ENCODE assay signal across 7 cellular contexts in the genomic region with DNA sequence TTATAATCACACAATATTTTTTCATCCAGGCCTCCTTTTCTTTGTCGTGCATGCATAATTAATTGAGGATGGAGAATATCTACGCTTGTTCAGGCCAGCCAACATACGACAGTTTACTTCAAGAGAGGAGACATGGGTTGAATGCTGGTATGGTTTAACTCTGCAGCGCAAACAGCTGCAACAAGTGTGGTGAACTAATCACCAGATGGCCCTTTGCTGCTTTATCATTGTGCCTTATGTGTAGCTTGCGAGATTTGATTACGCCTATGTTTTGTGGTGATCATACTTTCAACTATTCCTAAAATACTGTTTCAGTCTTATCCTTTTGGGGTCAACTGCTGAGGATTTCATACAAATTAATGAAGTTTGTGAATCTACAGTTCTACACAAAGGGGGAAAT.
DNase-seq lines count a peak whose midpoint lies in the region; ATAC-seq and TF ChIP-seq lines count a peak whose summit lies in the region.
"Not testable (repeated sequence)": the region's sequence is repeated elsewhere in the genome, so short reads cannot be mapped to it uniquely, and the experiment has no call there.

No MANE protein-coding gene starts in this region.

- peak; percentile 71 for DNase-seq in DMS 273 (lab: John Stamatoyannopoulos, UW; ENCODE audit: unreplicated experiment)
- DNase-seq in NCI-H1694 treated with DMSO at 0.1 percent for 48 hours (lab: John Stamatoyannopoulos, UW): peak; percentile 63
- peak; percentile 75 for DNase-seq in NCI-H2171 treated with DMSO at 0.1 percent for 48 hours (lab: John Stamatoyannopoulos, UW)
- DNase-seq in NCI-H69 (lab: John Stamatoyannopoulos, UW): peak; percentile 26
- DNase-seq in OCI-M1 (lab: John Stamatoyannopoulos, UW): peak; percentile 33
- DNase-seq in esophagus muscularis mucosa (ENCODE audit: extremely low spot score): peak; percentile 12

- intact Hi-C loops in esophagus muscularis mucosa (cut with DNase I): not testable (repeated sequence)

- H3K36me3 ChIP-seq in esophagus muscularis mucosa: not testable (repeated sequence)

- TF ChIP-seq CTCF in esophagus muscularis mucosa (IDR thresholded peaks at IDR 0.05): not testable (repeated sequence)

- not testable (repeated sequence) for H3K27me3 ChIP-seq in esophagus muscularis mucosa

- 91% methylated on average over 6 of the region's 6 CpGs for WGBS in esophagus muscularis mucosa

- not testable (repeated sequence) for H3K27ac ChIP-seq in esophagus muscularis mucosa (replicated peaks in 1 of 4)

- H3K9me3 ChIP-seq in esophagus muscularis mucosa: not testable (repeated sequence)

- not testable (repeated sequence) for TF ChIP-seq EP300 in esophagus muscularis mucosa (IDR thresholded peaks at IDR 0.05)

- not testable (repeated sequence) for TF ChIP-seq POLR2A in esophagus muscularis mucosa (IDR thresholded peaks at IDR 0.05; ENCODE audit: low read depth)

- ATAC-seq in SK-N-SH treated with all-trans-retinoic acid at 6 μM for 48 hours: not testable (repeated sequence)

- not testable (repeated sequence) for H3K4me3 ChIP-seq in esophagus muscularis mucosa

- H3K4me1 ChIP-seq in esophagus muscularis mucosa: not testable (repeated sequence)

TF ChIP-seq in SK-N-SH treated with all-trans-retinoic acid at 6 μM for 48 hours, 23 proteins besides CTCF, POLR2A, EP300 and RAD21:
- TF ChIP-seq TCF4 (CRISPR knock-in tag; IDR thresholded peaks at IDR 0.05; ENCODE audit: borderline replicate concordance): peak; percentile 75; the same call in 1 of the 2 replicates

Comparison
In these comparisons a context has a peak if more than half of its experiments do, and no peak if none do; other contexts are left out.
1. DNase-seq: peak in every context shown above with its lines; median percentile 75 in NCI-H2171 treated with DMSO at 0.1 percent for 48 hours; 71 in DMS 273; 63 in NCI-H1694 treated with DMSO at 0.1 percent for 48 hours; 33 in OCI-M1; 26 in NCI-H69; 12 in esophagus muscularis mucosa.